In genomic region chr7:35721288-35721687, GRCh38 we compare ENCODE assay signal across 20 cellular contexts.
"Had no signal": no experiment of that assay in that cellular context is flagged by ENCODE, and none has a peak within 500 bp of the region (broad histone marks: within the 10 kb centered on the region; RNA-seq: fewer than 3 reads in every experiment).

No MANE protein-coding gene starts in this region.

- DNase-seq: activated CD4-positive, alpha-beta memory T cell treated with anti-CD3 and anti-CD28 coated beads, Interleukin-2, amount 10 ng/mL, durations not matched to agents 7 days and 5 days; activated CD4-positive, alpha-beta T cell treated with anti-CD3 and anti-CD28 coated beads for 48 hours; activated CD4-positive, CD25-positive, alpha-beta regulatory T cell; activated CD8-positive, alpha-beta memory T cell treated with anti-CD3 and anti-CD28 coated beads, Interleukin-2, amount 10 ng/mL, durations not matched to agents 7 days and 5 days; activated naive CD4-positive, alpha-beta T cell treated with Interleukin-2 at 50 U/mL for 16 hours; activated naive CD8-positive, alpha-beta T cell treated with anti-CD3 and anti-CD28 coated beads, Interleukin-2, amount 50 U/mL, for 24 hours; activated T-cell treated with anti-CD3 and anti-CD28 coated beads, Interleukin-2, amount 50 U/mL, for 1 hour; cerebellar nuclear complex; cortex of kidney; effector CD4-positive, alpha-beta T cell; head of caudate nucleus; left ventricle myocardium superior; mucosa of descending colon; naive thymus-derived CD4-positive, alpha-beta T cell; right cardiac atrium; stimulated activated CD4-positive, alpha-beta T cell treated with anti-CD3 and anti-CD28 coated beads, Interleukin-2, amount 100 ng/mL, for 24 hours; upper lobe of right lung had no signal

- H3K4me3 Mint-ChIP-seq: activated CD4-positive, alpha-beta memory T cell treated with anti-CD3 and anti-CD28 coated beads, Interleukin-2, amount 10 ng/mL, durations not matched to agents 7 days and 5 days; activated CD8-positive, alpha-beta memory T cell treated with anti-CD3 and anti-CD28 coated beads, Interleukin-2, amount 10 ng/mL, durations not matched to agents 7 days and 5 days; activated naive CD8-positive, alpha-beta T cell treated with anti-CD3 and anti-CD28 coated beads, Interleukin-2, amount 50 U/mL, for 24 hours; activated T-helper 17 cell treated with anti-CD3 and anti-CD28 coated beads, Interleukin-2, amount 50 U/mL, for 72 hours; naive thymus-derived CD4-positive, alpha-beta T cell had no signal

- H3K27me3 Mint-ChIP-seq: activated CD8-positive, alpha-beta memory T cell treated with anti-CD3 and anti-CD28 coated beads, Interleukin-2, amount 10 ng/mL, durations not matched to agents 7 days and 5 days; activated naive CD8-positive, alpha-beta T cell treated with anti-CD3 and anti-CD28 coated beads, Interleukin-2, amount 50 U/mL, for 24 hours; activated T-helper 17 cell treated with anti-CD3 and anti-CD28 coated beads, Interleukin-2, amount 50 U/mL, for 72 hours had no signal

- H3K9me3 ChIP-seq: ascending aorta, mucosa of descending colon, prostate gland, upper lobe of right lung had no signal

- H3K4me3 ChIP-seq: ascending aorta, mucosa of descending colon, prostate gland, upper lobe of right lung had no signal

- H3K4me1 ChIP-seq: prostate gland had no signal

- H3K27ac Mint-ChIP-seq: activated CD4-positive, alpha-beta memory T cell treated with anti-CD3 and anti-CD28 coated beads, Interleukin-2, amount 10 ng/mL, durations not matched to agents 7 days and 5 days; activated CD8-positive, alpha-beta memory T cell treated with anti-CD3 and anti-CD28 coated beads, Interleukin-2, amount 10 ng/mL, durations not matched to agents 7 days and 5 days had no signal

- H3K36me3 ChIP-seq: ascending aorta, prostate gland, upper lobe of right lung had no signal

- H3K27me3 ChIP-seq: ascending aorta, upper lobe of right lung had no signal

- H3K27ac ChIP-seq: ascending aorta, prostate gland, upper lobe of right lung had no signal

- ATAC-seq: activated CD8-positive, alpha-beta memory T cell treated with anti-CD3 and anti-CD28 coated beads, Interleukin-2, amount 10 ng/mL, durations not matched to agents 7 days and 5 days; activated naive CD8-positive, alpha-beta T cell treated with anti-CD3 and anti-CD28 coated beads, Interleukin-2, amount 50 U/mL, for 24 hours; activated T-helper 17 cell treated with anti-CD3 and anti-CD28 coated beads, Interleukin-2, amount 50 U/mL, for 72 hours; left ventricle myocardium superior; mucosa of descending colon; naive thymus-derived CD4-positive, alpha-beta T cell; right cardiac atrium; upper lobe of right lung had no signal

- H3K9me3 Mint-ChIP-seq: activated CD4-positive, alpha-beta memory T cell treated with anti-CD3 and anti-CD28 coated beads, Interleukin-2, amount 10 ng/mL, durations not matched to agents 7 days and 5 days; activated naive CD8-positive, alpha-beta T cell treated with anti-CD3 and anti-CD28 coated beads, Interleukin-2, amount 50 U/mL, for 24 hours had no signal
